Comparison of ENCODE assay signal across 15 cellular contexts in genomic region chr10:126536148-126536547, GRCh38.
A peak's percentile ranks its signal among the peaks of the same experiment; 100 is the strongest.
DNase-seq lines count a peak whose midpoint lies in the region; ATAC-seq and TF ChIP-seq lines count a peak whose summit lies in the region.
"Had no signal": no experiment of that assay in that cellular context is flagged by ENCODE, and none has a peak within 500 bp of the region (broad histone marks: within the 10 kb centered on the region; RNA-seq: fewer than 3 reads in every experiment).

No MANE protein-coding gene starts in this region.

- H4K8ac ChIP-seq in mesendoderm (ENCODE audit: low read depth, low read length): no peak overlapping the region

- POLR2A ChIA-PET in activated CD8-positive, alpha-beta T cell treated with anti-CD3 and anti-CD28 coated beads, Interleukin-2, amount 10 ng/mL, durations not matched to agents 7 days and 5 days (lab: Charles Lee): no interaction called here

- no peak overlapping the region for H2BK15ac ChIP-seq in mesendoderm (replicated peaks; ENCODE audit: low read depth)

- no peak for TF ChIP-seq CTCF in fibroblast of lung (conservative IDR thresholded peaks at IDR 0.05 in 1 of 2, IDR thresholded peaks at IDR 0.05 in 1 of 2; ENCODE audit: low read depth in 1 of 2, low read length in 2 of 2)

- no peaks in the 10 kb centered on the region for H3K9me3 Mint-ChIP-seq in activated CD8-positive, alpha-beta T cell treated with anti-CD3 and anti-CD28 coated beads, Interleukin-2, amount 10 ng/mL, durations not matched to agents 7 days and 5 days (ENCODE audit: insufficient read depth)
- H3K9me3 Mint-ChIP-seq: activated T-helper 17 cell treated with anti-CD3 and anti-CD28 coated beads, Interleukin-2, amount 50 U/mL, for 72 hours had no signal

- H3K27me3 ChIP-seq in fibroblast of lung (ENCODE audit: control insufficient read depth, insufficient read depth, low read length): peaks cover 4% of the 10 kb centered on the region
- no peaks in the 10 kb centered on the region for H3K27me3 ChIP-seq in mesendoderm (ENCODE audit: insufficient read depth, low read length, poor library complexity)

- no peaks in the 10 kb centered on the region for H3K27me3 Mint-ChIP-seq in activated CD8-positive, alpha-beta T cell treated with anti-CD3 and anti-CD28 coated beads, Interleukin-2, amount 10 ng/mL, durations not matched to agents 7 days and 5 days (ENCODE audit: low read depth)
- H3K27me3 Mint-ChIP-seq: activated T-helper 17 cell treated with anti-CD3 and anti-CD28 coated beads, Interleukin-2, amount 50 U/mL, for 72 hours had no signal

- H3K4me3 Mint-ChIP-seq in activated CD8-positive, alpha-beta T cell treated with anti-CD3 and anti-CD28 coated beads, Interleukin-2, amount 10 ng/mL, durations not matched to agents 7 days and 5 days: no peak overlapping the region
- H3K4me3 Mint-ChIP-seq: activated T-helper 17 cell treated with anti-CD3 and anti-CD28 coated beads, Interleukin-2, amount 50 U/mL, for 72 hours had no signal

- H3K18ac ChIP-seq in mesendoderm (ENCODE audit: low read length): no peak overlapping the region

- no peak for TF ChIP-seq RAD21 in Ishikawa (IDR thresholded peaks at IDR 0.05; ENCODE audit: low read depth)

- H2BK120ac ChIP-seq in mesendoderm (ENCODE audit: low read depth, low read length): no peak overlapping the region

- in situ Hi-C loops in KBM-7 (cut with MboI; ENCODE audit: low pct_unique_long_range_greater_than_20kb, low sequenced_read_pairs): no loop called here

- H3K23ac ChIP-seq in mesendoderm (ENCODE audit: low read length): no peak overlapping the region

- H3K4me1 ChIP-seq in fibroblast of lung (ENCODE audit: control insufficient read depth, extremely low read depth, insufficient read depth, low read length) (no peaks in the 10 kb centered on the region), mesendoderm (ENCODE audit: control insufficient read depth, low read depth, low read length) (peaks cover 2% of the 10 kb centered on the region)

- no CpG with 5 or more reads among the region's 10 CpGs for WGBS in mesendoderm (ENCODE audit: extremely low coverage, insufficient coverage, low lambda C conversion rate)

- H3K36me3 Mint-ChIP-seq in activated CD8-positive, alpha-beta T cell treated with anti-CD3 and anti-CD28 coated beads, Interleukin-2, amount 10 ng/mL, durations not matched to agents 7 days and 5 days (ENCODE audit: low read depth): no peaks in the 10 kb centered on the region

- H3K9ac ChIP-seq in fibroblast of lung (ENCODE audit: insufficient read depth, low read length) (no peak overlapping the region), mesendoderm (ENCODE audit: low read length) (no peak overlapping the region)

- DNase-seq in AG08395 (ENCODE audit: low spot score) (peak; percentile 54), fibroblast of lung (ENCODE audit: low read depth in 2 of 2) (peak; percentile 13 to 16), mesendoderm (peak; percentile 59), KBM-7 (no peak), SKM-1 treated with dmso at 0.1 percent for 144 hours (lab: John Stamatoyannopoulos, UW; ENCODE audit: unreplicated experiment) (no peak)
- no peak for DNase-seq in activated CD8-positive, alpha-beta T cell treated with anti-CD3 and anti-CD28 coated beads, Interleukin-2, amount 10 ng/mL, durations not matched to agents 7 days and 5 days
- DNase-seq: activated CD4-positive, CD25-positive, alpha-beta regulatory T cell; hypothalamus; KG1; NCI-H187 treated with DMSO at 0.1 percent for 48 hours; right cardiac atrium; T-helper 2 cell had no signal

- H3K4me1 Mint-ChIP-seq in activated CD8-positive, alpha-beta T cell treated with anti-CD3 and anti-CD28 coated beads, Interleukin-2, amount 10 ng/mL, durations not matched to agents 7 days and 5 days (ENCODE audit: low read depth): no peaks in the 10 kb centered on the region
- H3K4me1 Mint-ChIP-seq: activated T-helper 17 cell treated with anti-CD3 and anti-CD28 coated beads, Interleukin-2, amount 50 U/mL, for 72 hours had no signal

- H4K5ac ChIP-seq in mesendoderm (ENCODE audit: low read length): no peak overlapping the region

- H3K27ac ChIP-seq in fibroblast of lung (ENCODE audit: insufficient read depth, low read length) (no peak overlapping the region), mesendoderm (ENCODE audit: low read depth, low read length) (no peak overlapping the region)

- H2AFZ ChIP-seq in fibroblast of lung (ENCODE audit: low read length): no peak overlapping the region

- H3K36me3 ChIP-seq in fibroblast of lung (ENCODE audit: control insufficient read depth, insufficient read depth, low read length) (no peaks in the 10 kb centered on the region), mesendoderm (ENCODE audit: control insufficient read depth, insufficient read depth, low read length) (no peaks in the 10 kb centered on the region)

- no peaks in the 10 kb centered on the region for H3K79me2 ChIP-seq in fibroblast of lung (ENCODE audit: control insufficient read depth, insufficient read depth, low read length)
- no peaks in the 10 kb centered on the region for H3K79me2 ChIP-seq in mesendoderm (ENCODE audit: control insufficient read depth, insufficient read depth, low read length)

- no peaks in the 10 kb centered on the region for H3K9me3 ChIP-seq in fibroblast of lung (ENCODE audit: control insufficient read depth, insufficient read depth, low read depth, low read length)

- H3K79me1 ChIP-seq in mesendoderm (ENCODE audit: low read length): no peaks in the 10 kb centered on the region

- H3K56ac ChIP-seq in mesendoderm (ENCODE audit: low read length): no peak overlapping the region

- TF ChIP-seq EP300 in Ishikawa (IDR thresholded peaks at IDR 0.05; ENCODE audit: borderline replicate concordance): no peak

- H3K4me2 ChIP-seq in fibroblast of lung (ENCODE audit: extremely low read depth, insufficient read depth, low read length) (no peak overlapping the region), mesendoderm (ENCODE audit: low read length) (no peak overlapping the region)

- CTCF ChIA-PET in activated CD8-positive, alpha-beta T cell treated with anti-CD3 and anti-CD28 coated beads, Interleukin-2, amount 10 ng/mL, durations not matched to agents 7 days and 5 days (lab: Charles Lee): no interaction called here

- H2AK5ac ChIP-seq in mesendoderm (ENCODE audit: low read length): no peak overlapping the region

- ATAC-seq in HG03354 (IDR thresholded peaks at IDR 0.05; ENCODE audit: poor library complexity, severe bottlenecking, unreplicated experiment): no peak
- ATAC-seq in activated CD8-positive, alpha-beta T cell treated with anti-CD3 and anti-CD28 coated beads, Interleukin-2, amount 10 ng/mL, durations not matched to agents 7 days and 5 days: no peak
- ATAC-seq: activated T-helper 17 cell treated with anti-CD3 and anti-CD28 coated beads, Interleukin-2, amount 50 U/mL, for 72 hours; right cardiac atrium had no signal

- H3K4me3 ChIP-seq in fibroblast of lung (replicated peaks in 1 of 4; ENCODE audit: control extremely low read depth in 1 of 4, insufficient read depth in 1 of 4, low read depth in 3 of 4, low read length in 4 of 4) (no peak overlapping the region), mesendoderm (ENCODE audit: low read length) (no peak overlapping the region)

- H3K27ac Mint-ChIP-seq in activated CD8-positive, alpha-beta T cell treated with anti-CD3 and anti-CD28 coated beads, Interleukin-2, amount 10 ng/mL, durations not matched to agents 7 days and 5 days: no peak overlapping the region
- H3K27ac Mint-ChIP-seq: activated T-helper 17 cell treated with anti-CD3 and anti-CD28 coated beads, Interleukin-2, amount 50 U/mL, for 72 hours had no signal

- H4K20me1 ChIP-seq in fibroblast of lung (ENCODE audit: control insufficient read depth, extremely low read depth, insufficient read depth, low read length): no peaks in the 10 kb centered on the region

- H3K4ac ChIP-seq in mesendoderm (ENCODE audit: low read depth, low read length): no peak overlapping the region

- H2BK5ac ChIP-seq in mesendoderm (ENCODE audit: low read length): no peak overlapping the region

TF ChIP-seq in Ishikawa, 13 proteins besides CTCF, POLR2A, EP300 and RAD21:
- TF ChIP-seq REST (IDR thresholded peaks at IDR 0.05; ENCODE audit: low read depth) (peak; percentile 75), YY1 (IDR thresholded peaks at IDR 0.05; ENCODE audit: low read depth) (no peak), FOXM1 (IDR thresholded peaks at IDR 0.05; ENCODE audit: borderline replicate concordance, low read depth) (no peak)
TF ChIP-seq in Ishikawa: peak in this region for 1.

Comparison
In these comparisons a context has a peak if more than half of its experiments do, and no peak if none do; other contexts are left out.
1. DNase-seq: peak in AG08395 (single experiment), fibroblast of lung (2 of 2) and mesendoderm (single experiment); none in KBM-7 (single experiment), SKM-1 treated with dmso at 0.1 percent for 144 hours (single experiment) and activated CD8-positive, alpha-beta T cell treated with anti-CD3 and anti-CD28 coated beads, Interleukin-2, amount 10 ng/mL, durations not matched to agents 7 days and 5 days (single experiment).